In genomic region chr21:40841524-40842196, GRCh38 we compare ENCODE assay signal across 8 cellular contexts. TPM values are rescaled to one million over a fixed set of nuclear protein-coding genes. Genes with fewer than 3 reads are reported as not detected.
DNase-seq lines count a peak whose midpoint lies in the region; ATAC-seq, FAIRE-seq and TF ChIP-seq lines count a peak whose summit lies in the region.

No MANE protein-coding gene starts in this region.

- no peak overlapping the region for H3K23ac ChIP-seq in H1 (ENCODE audit: insufficient read length)

- ATAC-seq in GM18907 (IDR thresholded peaks at IDR 0.05; ENCODE audit: unreplicated experiment) (no peak), HG03342 (IDR thresholded peaks at IDR 0.05; ENCODE audit: unreplicated experiment) (no peak)

- H3K79me2 ChIP-seq in H1 (ENCODE audit: control insufficient read depth in 1 of 2, insufficient read depth in 2 of 2, low read length in 2 of 2) (no peaks in the 10 kb centered on the region), neural cell (replicated peaks; ENCODE audit: insufficient read depth, low read length) (peaks cover 6% of the 10 kb centered on the region)

- no peak overlapping the region for H2BK15ac ChIP-seq in H1 (ENCODE audit: low read length)

- no peak overlapping the region for H2BK120ac ChIP-seq in H1 (replicated peaks; ENCODE audit: low read depth, low read length)

- H3K9ac ChIP-seq in H1 (replicated peaks in 1 of 4; ENCODE audit: extremely low read depth in 1 of 4, low read depth in 3 of 4, low read length in 3 of 4), result no peak overlapping the region
- peak overlapping the region; percentile 56 for H3K9ac ChIP-seq in neural cell (ENCODE audit: low read length)

- H3K4me2 ChIP-seq in H1 (ENCODE audit: insufficient read depth in 1 of 2, low read depth in 2 of 2, low read length in 2 of 2) (peak overlapping the region; percentile 64 to 99), neural cell (ENCODE audit: low read length) (peak overlapping the region; percentile 50)

- H3K4me1 ChIP-seq in H1 (replicated peaks in 1 of 4; ENCODE audit: control insufficient read depth in 3 of 4, insufficient read depth in 4 of 4, low read length in 3 of 4), result peaks cover 0 to 2% (median 0%) of the 10 kb centered on the region in 4 experiments; a peak in 2 of 7 replicates
- H3K4me1 ChIP-seq in effector memory CD4-positive, alpha-beta T cell (ENCODE audit: control insufficient read depth, insufficient read depth, low read length, poor library complexity, severe bottlenecking), result no peaks in the 10 kb centered on the region

- no peak overlapping the region for H4K8ac ChIP-seq in H1 (ENCODE audit: extremely low read depth, insufficient read depth, low read length)

- CTCF ChIA-PET in H1 (lab: Charles Lee; ENCODE audit: partially characterized antibody), result interaction anchor here (1.0 to 1.3 kb wide), 3 partner anchors 10 to 374 kb away, joined by 3 to 5 read pairs (median 3); no protein-coding TSS in a partner anchor

- H3K4ac ChIP-seq in H1 (replicated peaks; ENCODE audit: insufficient read length, low read depth, low read length), result no peak overlapping the region

- no peak overlapping the region for H4K5ac ChIP-seq in H1 (ENCODE audit: insufficient read length, low read depth, low read length)

- TF ChIP-seq CTCF in H1 (IDR thresholded peaks at IDR 0.05; ENCODE audit: control extremely low read depth in 1 of 3, insufficient read depth in 1 of 3, low read depth in 1 of 3, low read length in 3 of 3) (peak; percentile 69 to 83 (median 76)), neural cell (IDR thresholded peaks at IDR 0.05; ENCODE audit: poor library complexity, severe bottlenecking) (peak; percentile 78)

- no peak overlapping the region for H2AK5ac ChIP-seq in H1 (ENCODE audit: low read depth, low read length)

- H3K9me2 ChIP-seq in neural cell (ENCODE audit: insufficient read depth, low read length), result no peaks in the 10 kb centered on the region

- no peak for FAIRE-seq in H1 (lab: Jason Lieb, UNC)

- H4K91ac ChIP-seq in H1 (replicated peaks; ENCODE audit: insufficient read length, low read length), result no peak overlapping the region

- peak; percentile 77 to 80 for TF ChIP-seq RAD21 in H1 (IDR thresholded peaks at IDR 0.05 in 1 of 2, conservative IDR thresholded peaks at IDR 0.05 in 1 of 2; ENCODE audit: low read depth in 2 of 2, low read length in 2 of 2)
- TF ChIP-seq RAD21 in neural cell (conservative IDR thresholded peaks at IDR 0.05), result peak; percentile 83

- H3K4me3 ChIP-seq in H1 (ENCODE audit: extremely low read depth in 1 of 4, insufficient read depth in 2 of 4, low read depth in 3 of 4, low read length in 4 of 4) (peak overlapping the region; percentile 26 to 72 (median 66); a peak in 7 of 8 replicates), neural cell (ENCODE audit: low read length) (peak overlapping the region; percentile 62)
- no peak overlapping the region for H3K4me3 ChIP-seq in effector memory CD4-positive, alpha-beta T cell (ENCODE audit: insufficient read depth, low read depth, low read length, poor library complexity, severe bottlenecking)

- no peaks in the 10 kb centered on the region for H3K9me3 ChIP-seq in H1 (ENCODE audit: insufficient read depth in 2 of 2, low read depth in 1 of 2, low read length in 1 of 2)
- H3K9me3 ChIP-seq in neural cell (ENCODE audit: low read length), result no peaks in the 10 kb centered on the region
- no peaks in the 10 kb centered on the region for H3K9me3 ChIP-seq in effector memory CD4-positive, alpha-beta T cell (ENCODE audit: control insufficient read depth, low read length)

- H3K18ac ChIP-seq in H1 (ENCODE audit: extremely low read depth, low read length), result no peak overlapping the region

- H4K20me1 ChIP-seq in H1 (replicated peaks in 1 of 2; ENCODE audit: control insufficient read depth in 1 of 2, insufficient read depth in 2 of 2, low read length in 2 of 2) (no peaks in the 10 kb centered on the region), neural cell (ENCODE audit: insufficient read depth) (no peaks in the 10 kb centered on the region)

- no peaks in the 10 kb centered on the region for H3F3A ChIP-seq in neural cell (ENCODE audit: insufficient read depth, low read length, poor library complexity, severe bottlenecking)

- H3K27ac ChIP-seq in H1 (ENCODE audit: low read depth, low read length), result no peak overlapping the region
- H3K27ac ChIP-seq in neural cell (ENCODE audit: low read length), result peak overlapping the region; percentile 48
- H3K27ac ChIP-seq in effector memory CD4-positive, alpha-beta T cell (ENCODE audit: insufficient read depth, low read length, poor library complexity, severe bottlenecking), result no peak overlapping the region

- POLR2A ChIA-PET in H1 (lab: Charles Lee; ENCODE audit: partially characterized antibody), result no interaction called here

- no peaks in the 10 kb centered on the region for H3K79me1 ChIP-seq in H1 (ENCODE audit: low read depth, low read length)

- no peak overlapping the region for H3K14ac ChIP-seq in H1 (ENCODE audit: insufficient read length)

- H3K56ac ChIP-seq in H1 (replicated peaks; ENCODE audit: insufficient read length, low read depth, low read length), result no peak overlapping the region

- H2BK12ac ChIP-seq in H1 (ENCODE audit: low read depth, low read length), result no peak overlapping the region

- H3K27me3 ChIP-seq in H1 (replicated peaks in 1 of 4; ENCODE audit: control insufficient read depth in 3 of 4, extremely low read depth in 1 of 4, insufficient read depth in 3 of 4, low read length in 3 of 4), result peaks cover 3 to 30% (median 26%) of the 10 kb centered on the region in 4 experiments
- peaks cover 5% of the 10 kb centered on the region for H3K27me3 ChIP-seq in neural cell (ENCODE audit: insufficient read depth, low read depth, low read length)
- no peaks in the 10 kb centered on the region for H3K27me3 ChIP-seq in effector memory CD4-positive, alpha-beta T cell (replicated peaks; ENCODE audit: control insufficient read depth, insufficient read depth, low read length, poor library complexity, severe bottlenecking)

- TF ChIP-seq EP300 in H1 (IDR thresholded peaks at IDR 0.05; ENCODE audit: borderline replicate concordance in 1 of 2, low read depth in 2 of 2, low read length in 2 of 2), result no peak
- TF ChIP-seq EP300 in neural cell (conservative IDR thresholded peaks at IDR 0.05; ENCODE audit: poor library complexity, severe bottlenecking), result peak; percentile 34

- peaks cover 4% of the 10 kb centered on the region for H3K23me2 ChIP-seq in H1 (ENCODE audit: low read depth, low read length)

- H3K36me3 ChIP-seq in H1 (ENCODE audit: control insufficient read depth in 2 of 4, insufficient read depth in 4 of 4, low read length in 3 of 4) (no peaks in the 10 kb centered on the region), neural cell (ENCODE audit: insufficient read depth, low read length) (no peaks in the 10 kb centered on the region)
- no peaks in the 10 kb centered on the region for H3K36me3 ChIP-seq in effector memory CD4-positive, alpha-beta T cell (ENCODE audit: control insufficient read depth, insufficient read depth, low read length)

- WGBS in H1 (ENCODE audit: extremely low coverage in 1 of 2, insufficient coverage in 1 of 2, insufficient read length in 1 of 2, insufficient replicate concordance in 2 of 2, low coverage in 1 of 2, low lambda C conversion rate in 2 of 2, missing lambda C conversion rate in 1 of 2), 2 experiments, result 2% methylated on average over 39 of the region's 39 CpGs; no CpG with 5 or more reads in 1 of the 2 experiments

- no peak overlapping the region for H2BK5ac ChIP-seq in H1 (ENCODE audit: low read depth, low read length)

- H2BK20ac ChIP-seq in H1 (ENCODE audit: low read length), result no peak overlapping the region

- no peak for TF ChIP-seq POLR2A in H1 (IDR thresholded peaks at IDR 0.05; ENCODE audit: control extremely low read depth in 1 of 2, low read depth in 2 of 2, low read length in 2 of 2)

- DNase-seq in EH (ENCODE audit: low read depth) (peak; percentile 53), NCI-H2196 (lab: John Stamatoyannopoulos, UW; ENCODE audit: unreplicated experiment) (peak; percentile 68), H1 (ENCODE audit: low read depth in 1 of 2, low spot score in 2 of 2) (peak; percentile 34 to 75)
- DNase-seq in effector memory CD4-positive, alpha-beta T cell, result no peak
- DNase-seq in activated CD8-positive, alpha-beta memory T cell treated with anti-CD3 and anti-CD28 coated beads, Interleukin-2, amount 50 U/mL, for 48 hours, result no peak

- H2AFZ ChIP-seq in H1 (ENCODE audit: low read length) (peak overlapping the region; percentile 88; the same call in 1 of the 2 replicates), neural cell (ENCODE audit: low read depth, low read length) (peak overlapping the region; percentile 27)

TF ChIP-seq in H1, 55 proteins besides CTCF, POLR2A, EP300 and RAD21 (continues in another document):
- TF ChIP-seq CTBP2 (IDR thresholded peaks at IDR 0.05; ENCODE audit: borderline replicate concordance, insufficient read depth, insufficient read length, low read length) (no peak), E2F6 (IDR thresholded peaks at IDR 0.05) (peak; percentile 49; the same call in 1 of the 2 replicates)

TF ChIP-seq in neural cell, 6 proteins besides CTCF, POLR2A, EP300 and RAD21:
- TF ChIP-seq SMC3 (conservative IDR thresholded peaks at IDR 0.05; ENCODE audit: poor library complexity) (peak; percentile 78), EZH2 (IDR thresholded peaks at IDR 0.05; ENCODE audit: borderline replicate concordance, insufficient read depth, low read length, poor library complexity, severe bottlenecking) (no peak)

RNA-seq across cellular contexts. Expression of gene DSCAM, which starts 5.3 kb away (rescaled TPM):
- 0.15 and 0.17 TPM in 2 replicates for total RNA-seq in H1 (2021; fragmentation: NEBNext Ultra II Directional; extraction: Animal tissue kit (Norgen Biotek cat#: 25700))
- polyA plus RNA-seq in H1 (2011; rRNA removed), result 0.02 and 0.08 TPM in 2 replicates
- 0.04 TPM for polyA plus RNA-seq in H1 (2011; cell fraction: cytosol; rRNA removed)
- polyA plus RNA-seq in H1 (2011; cell fraction: nucleus; rRNA removed), result 0.09 TPM
- polyA plus RNA-seq in H1 (2012, experiment 1 of 2), result 0.04 to 0.08 TPM (median 0.05 TPM) in 3 of 4 replicates, not detected in the other
- polyA plus RNA-seq in H1 (2012, experiment 2 of 2), result not detected
- polyA plus RNA-seq in H1 (2013, experiment 1 of 2), result 0.10 TPM
- 0.11 TPM for polyA plus RNA-seq in H1 (2013, experiment 2 of 2)
- 0.15 and 0.22 TPM in 2 replicates for polyA minus RNA-seq in H1 (2011; rRNA and poly(A)+ RNA removed)
- polyA minus RNA-seq in H1 (2011; cell fraction: cytosol; rRNA and poly(A)+ RNA removed), result not detected
- 0.50 TPM for polyA minus RNA-seq in H1 (2011; cell fraction: nucleus; rRNA and poly(A)+ RNA removed)
- 5.3 and 8.1 TPM in 2 replicates for polyA plus RNA-seq in neural cell
- 29.5 and 33.2 TPM in 2 replicates for polyA minus RNA-seq in neural cell

Comparison
In these comparisons a context has a peak if more than half of its experiments do, and no peak if none do; other contexts are left out.
1. DNase-seq: peak in EH (single experiment), NCI-H2196 (single experiment) and H1 (2 of 2); none in effector memory CD4-positive, alpha-beta T cell (0 of 3) and activated CD8-positive, alpha-beta memory T cell treated with anti-CD3 and anti-CD28 coated beads, Interleukin-2, amount 50 U/mL, for 48 hours (single experiment).